ENCODE assay signal across 2 cellular contexts in the genomic region with DNA sequence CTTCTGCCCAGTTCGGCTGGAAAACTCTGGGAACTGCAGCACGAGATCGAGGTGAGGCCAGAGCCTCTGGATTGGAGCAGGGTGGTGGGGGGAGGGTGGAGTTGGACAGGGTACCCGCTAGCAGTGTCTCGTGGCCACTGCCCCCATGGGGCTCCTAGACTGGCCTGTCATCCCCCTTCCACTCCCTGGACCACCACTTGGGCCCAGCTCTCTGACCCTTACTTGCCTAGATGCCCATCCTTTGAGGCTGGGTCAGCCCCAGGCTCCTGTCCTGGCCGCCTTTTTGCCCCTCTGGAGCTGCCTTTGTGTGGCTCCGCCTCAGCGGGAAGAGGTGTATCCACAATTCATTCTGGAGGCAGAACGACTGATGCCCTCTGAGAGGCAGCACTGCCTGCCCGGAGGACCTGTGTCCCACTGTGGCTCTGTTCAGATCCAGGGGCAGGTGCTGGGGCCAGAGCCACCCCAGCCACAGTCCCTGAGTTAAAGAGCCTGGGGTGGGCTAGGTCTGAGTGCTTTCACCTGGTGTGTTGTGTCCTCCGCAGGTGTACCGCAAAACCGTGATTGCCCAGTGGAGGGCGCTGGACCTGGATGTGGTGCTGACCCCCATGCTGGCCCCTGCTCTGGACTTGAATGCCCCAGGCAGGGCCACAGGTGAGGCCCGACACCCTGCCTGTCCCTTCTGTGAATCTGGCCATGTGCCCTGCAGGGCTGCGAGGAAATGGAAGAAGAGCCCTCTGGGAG.
TF ChIP-seq lines count a peak whose summit lies in the region.

No MANE protein-coding gene starts in this region.

TF ChIP-seq in GM23338, 12 proteins besides CTCF, POLR2A, EP300 and RAD21 (continued from another document):
- TF ChIP-seq, protein P1, sequence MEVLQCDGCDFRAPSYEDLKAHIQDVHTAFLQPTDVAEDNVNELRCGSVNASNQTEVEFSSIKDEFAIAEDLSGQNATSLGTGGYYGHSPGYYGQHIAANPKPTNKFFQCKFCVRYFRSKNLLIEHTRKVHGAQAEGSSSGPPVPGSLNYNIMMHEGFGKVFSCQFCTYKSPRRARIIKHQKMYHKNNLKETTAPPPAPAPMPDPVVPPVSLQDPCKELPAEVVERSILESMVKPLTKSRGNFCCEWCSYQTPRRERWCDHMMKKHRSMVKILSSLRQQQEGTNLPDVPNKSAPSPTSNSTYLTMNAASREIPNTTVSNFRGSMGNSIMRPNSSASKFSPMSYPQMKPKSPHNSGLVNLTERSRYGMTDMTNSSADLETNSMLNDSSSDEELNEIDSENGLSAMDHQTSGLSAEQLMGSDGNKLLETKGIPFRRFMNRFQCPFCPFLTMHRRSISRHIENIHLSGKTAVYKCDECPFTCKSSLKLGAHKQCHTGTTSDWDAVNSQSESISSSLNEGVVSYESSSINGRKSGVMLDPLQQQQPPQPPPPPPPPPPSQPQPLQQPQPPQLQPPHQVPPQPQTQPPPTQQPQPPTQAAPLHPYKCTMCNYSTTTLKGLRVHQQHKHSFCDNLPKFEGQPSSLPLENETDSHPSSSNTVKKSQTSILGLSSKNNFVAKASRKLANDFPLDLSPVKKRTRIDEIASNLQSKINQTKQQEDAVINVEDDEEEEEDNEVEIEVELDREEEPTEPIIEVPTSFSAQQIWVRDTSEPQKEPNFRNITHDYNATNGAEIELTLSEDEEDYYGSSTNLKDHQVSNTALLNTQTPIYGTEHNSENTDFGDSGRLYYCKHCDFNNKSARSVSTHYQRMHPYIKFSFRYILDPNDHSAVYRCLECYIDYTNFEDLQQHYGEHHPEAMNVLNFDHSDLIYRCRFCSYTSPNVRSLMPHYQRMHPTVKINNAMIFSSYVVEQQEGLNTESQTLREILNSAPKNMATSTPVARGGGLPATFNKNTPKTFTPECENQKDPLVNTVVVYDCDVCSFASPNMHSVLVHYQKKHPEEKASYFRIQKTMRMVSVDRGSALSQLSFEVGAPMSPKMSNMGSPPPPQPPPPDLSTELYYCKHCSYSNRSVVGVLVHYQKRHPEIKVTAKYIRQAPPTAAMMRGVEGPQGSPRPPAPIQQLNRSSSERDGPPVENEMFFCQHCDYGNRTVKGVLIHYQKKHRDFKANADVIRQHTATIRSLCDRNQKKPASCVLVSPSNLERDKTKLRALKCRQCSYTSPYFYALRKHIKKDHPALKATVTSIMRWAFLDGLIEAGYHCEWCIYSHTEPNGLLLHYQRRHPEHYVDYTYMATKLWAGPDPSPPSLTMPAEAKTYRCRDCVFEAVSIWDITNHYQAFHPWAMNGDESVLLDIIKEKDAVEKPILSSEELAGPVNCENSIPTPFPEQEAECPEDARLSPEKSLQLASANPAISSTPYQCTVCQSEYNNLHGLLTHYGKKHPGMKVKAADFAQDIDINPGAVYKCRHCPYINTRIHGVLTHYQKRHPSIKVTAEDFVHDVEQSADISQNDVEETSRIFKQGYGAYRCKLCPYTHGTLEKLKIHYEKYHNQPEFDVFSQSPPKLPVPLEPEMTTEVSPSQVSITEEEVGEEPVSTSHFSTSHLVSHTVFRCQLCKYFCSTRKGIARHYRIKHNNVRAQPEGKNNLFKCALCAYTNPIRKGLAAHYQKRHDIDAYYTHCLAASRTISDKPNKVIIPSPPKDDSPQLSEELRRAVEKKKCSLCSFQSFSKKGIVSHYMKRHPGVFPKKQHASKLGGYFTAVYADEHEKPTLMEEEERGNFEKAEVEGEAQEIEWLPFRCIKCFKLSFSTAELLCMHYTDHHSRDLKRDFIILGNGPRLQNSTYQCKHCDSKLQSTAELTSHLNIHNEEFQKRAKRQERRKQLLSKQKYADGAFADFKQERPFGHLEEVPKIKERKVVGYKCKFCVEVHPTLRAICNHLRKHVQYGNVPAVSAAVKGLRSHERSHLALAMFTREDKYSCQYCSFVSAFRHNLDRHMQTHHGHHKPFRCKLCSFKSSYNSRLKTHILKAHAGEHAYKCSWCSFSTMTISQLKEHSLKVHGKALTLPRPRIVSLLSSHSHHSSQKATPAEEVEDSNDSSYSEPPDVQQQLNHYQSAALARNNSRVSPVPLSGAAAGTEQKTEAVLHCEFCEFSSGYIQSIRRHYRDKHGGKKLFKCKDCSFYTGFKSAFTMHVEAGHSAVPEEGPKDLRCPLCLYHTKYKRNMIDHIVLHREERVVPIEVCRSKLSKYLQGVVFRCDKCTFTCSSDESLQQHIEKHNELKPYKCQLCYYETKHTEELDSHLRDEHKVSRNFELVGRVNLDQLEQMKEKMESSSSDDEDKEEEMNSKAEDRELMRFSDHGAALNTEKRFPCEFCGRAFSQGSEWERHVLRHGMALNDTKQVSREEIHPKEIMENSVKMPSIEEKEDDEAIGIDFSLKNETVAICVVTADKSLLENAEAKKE (CRISPR knock-in tag; IDR thresholded peaks at IDR 0.05) = no peak
- TF ChIP-seq, protein P2, sequence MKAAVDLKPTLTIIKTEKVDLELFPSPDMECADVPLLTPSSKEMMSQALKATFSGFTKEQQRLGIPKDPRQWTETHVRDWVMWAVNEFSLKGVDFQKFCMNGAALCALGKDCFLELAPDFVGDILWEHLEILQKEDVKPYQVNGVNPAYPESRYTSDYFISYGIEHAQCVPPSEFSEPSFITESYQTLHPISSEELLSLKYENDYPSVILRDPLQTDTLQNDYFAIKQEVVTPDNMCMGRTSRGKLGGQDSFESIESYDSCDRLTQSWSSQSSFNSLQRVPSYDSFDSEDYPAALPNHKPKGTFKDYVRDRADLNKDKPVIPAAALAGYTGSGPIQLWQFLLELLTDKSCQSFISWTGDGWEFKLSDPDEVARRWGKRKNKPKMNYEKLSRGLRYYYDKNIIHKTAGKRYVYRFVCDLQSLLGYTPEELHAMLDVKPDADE (IDR thresholded peaks at IDR 0.05) = no peak
- TF ChIP-seq ZNF331 (CRISPR knock-in tag; IDR thresholded peaks at IDR 0.05; ENCODE audit: low read depth) = no peak
- TF ChIP-seq JUNB (IDR thresholded peaks at IDR 0.05; ENCODE audit: unreplicated experiment) = no peak
TF ChIP-seq in GM23338: peak in this region for 0.

TF ChIP-seq in liver, 16 proteins besides CTCF, POLR2A, EP300 and RAD21 (continued from another document):
- TF ChIP-seq NR2F2 (IDR thresholded peaks at IDR 0.05) (no peak), JUND (IDR thresholded peaks at IDR 0.05) (no peak), TAF1 (conservative IDR thresholded peaks at IDR 0.05) (no peak)
